29 cellular contexts compared by ENCODE assay signal in genomic region chr1:85718678-85719340, GRCh38.
"Had no signal": no experiment of that assay in that cellular context is flagged by ENCODE, and none has a peak within 500 bp of the region (broad histone marks: within the 10 kb centered on the region; RNA-seq: fewer than 3 reads in every experiment).

No MANE protein-coding gene starts in this region.

- H3K4me1 ChIP-seq: pancreas, prostate gland, right lobe of liver, sigmoid colon, spleen, suprapubic skin, testis, tibial artery, transverse colon, upper lobe of right lung, uterus had no signal

- H3K4me2 ChIP-seq: smooth muscle cell had no signal

- H3K27ac ChIP-seq: neutrophil, pancreas, prostate gland, right lobe of liver, sigmoid colon, skin epidermis, spleen, suprapubic skin, testis, tibial artery, transverse colon, upper lobe of right lung, uterus had no signal

- H3K27me3 ChIP-seq: neutrophil, pancreas, right lobe of liver, sigmoid colon, suprapubic skin, testis, tibial artery, transverse colon, upper lobe of right lung, uterus had no signal

- ATAC-seq: naive thymus-derived CD8-positive, alpha-beta T cell; natural killer cell treated with Interleukin-12 subunit alpha and Interleukin-12 subunit beta and Interleukin-15 and Interleukin-18, amount 100 ng/mL, for 72 hours; pancreas; right cardiac atrium; right lobe of liver; stimulated activated memory B cell treated with anti-CD40 and anti-IgM and Interleukin-4, amounts not matched to agents 10 μg/mL and 1 μg/mL and 100 μg/mL, for 72 hours; stimulated activated naive CD8-positive, alpha-beta T cell treated with anti-CD3 and anti-CD28 coated beads, Interleukin-15, amount 100 ng/mL, for 72 hours; stimulated activated naive CD8-positive, alpha-beta T cell treated with anti-CD3 and anti-CD28 coated beads, Interleukin-15, Interleukin-2, amounts not matched to agents 100 U/mL and 50 U/mL, for 24 hours; upper lobe of right lung had no signal

- FAIRE-seq: pancreas had no signal

- H3K9me3 ChIP-seq: pancreas, prostate gland, right lobe of liver, testis had no signal

- DNase-seq: naive thymus-derived CD8-positive, alpha-beta T cell; nephron progenitor cell; nucleus accumbens; pancreas; right cardiac atrium; right lobe of liver; sigmoid colon; spleen; stimulated activated CD4-positive, alpha-beta T cell treated with anti-CD3 and anti-CD28 coated beads, Interleukin-12 subunit alpha, Interleukin-12 subunit beta, amount 100 ng/mL, for 4 hours; stimulated activated CD4-positive, alpha-beta T cell treated with anti-CD3 and anti-CD28 coated beads, Interleukin-1b, Interleukin-23, amount 100 ng/mL, for 48 hours; stimulated activated CD4-positive, alpha-beta T cell treated with anti-CD3 and anti-CD28 coated beads, Interleukin-4, amount 100 ng/mL, for 1 hour; stimulated activated CD4-positive, alpha-beta T cell treated with anti-CD3 and anti-CD28 coated beads, Interleukin-4, amount 100 ng/mL, for 4 hours; stimulated activated CD8-positive, alpha-beta memory T cell treated with anti-CD3 and anti-CD28 coated beads, Interleukin-4, amount 100 ng/mL, for 48 hours; stimulated activated naive CD4-positive, alpha-beta T cell; stimulated activated naive CD8-positive, alpha-beta T cell treated with anti-CD3 and anti-CD28 coated beads, Interleukin-15, amount 100 ng/mL, for 72 hours; stimulated activated naive CD8-positive, alpha-beta T cell treated with anti-CD3 and anti-CD28 coated beads, Interleukin-15, Interleukin-2, amounts not matched to agents 100 U/mL and 50 U/mL, for 24 hours; substantia nigra; testis; tibial artery; transverse colon; upper lobe of right lung; uterus had no signal

- H3K4me3 ChIP-seq: pancreas, prostate gland, right lobe of liver, sigmoid colon, skin epidermis, smooth muscle cell, spleen, suprapubic skin, testis, tibial artery, transverse colon, upper lobe of right lung, uterus had no signal

- H3K36me3 ChIP-seq: neutrophil, pancreas, prostate gland, right lobe of liver, sigmoid colon, spleen, suprapubic skin, tibial artery, transverse colon, upper lobe of right lung, uterus had no signal
